In the genomic region with DNA sequence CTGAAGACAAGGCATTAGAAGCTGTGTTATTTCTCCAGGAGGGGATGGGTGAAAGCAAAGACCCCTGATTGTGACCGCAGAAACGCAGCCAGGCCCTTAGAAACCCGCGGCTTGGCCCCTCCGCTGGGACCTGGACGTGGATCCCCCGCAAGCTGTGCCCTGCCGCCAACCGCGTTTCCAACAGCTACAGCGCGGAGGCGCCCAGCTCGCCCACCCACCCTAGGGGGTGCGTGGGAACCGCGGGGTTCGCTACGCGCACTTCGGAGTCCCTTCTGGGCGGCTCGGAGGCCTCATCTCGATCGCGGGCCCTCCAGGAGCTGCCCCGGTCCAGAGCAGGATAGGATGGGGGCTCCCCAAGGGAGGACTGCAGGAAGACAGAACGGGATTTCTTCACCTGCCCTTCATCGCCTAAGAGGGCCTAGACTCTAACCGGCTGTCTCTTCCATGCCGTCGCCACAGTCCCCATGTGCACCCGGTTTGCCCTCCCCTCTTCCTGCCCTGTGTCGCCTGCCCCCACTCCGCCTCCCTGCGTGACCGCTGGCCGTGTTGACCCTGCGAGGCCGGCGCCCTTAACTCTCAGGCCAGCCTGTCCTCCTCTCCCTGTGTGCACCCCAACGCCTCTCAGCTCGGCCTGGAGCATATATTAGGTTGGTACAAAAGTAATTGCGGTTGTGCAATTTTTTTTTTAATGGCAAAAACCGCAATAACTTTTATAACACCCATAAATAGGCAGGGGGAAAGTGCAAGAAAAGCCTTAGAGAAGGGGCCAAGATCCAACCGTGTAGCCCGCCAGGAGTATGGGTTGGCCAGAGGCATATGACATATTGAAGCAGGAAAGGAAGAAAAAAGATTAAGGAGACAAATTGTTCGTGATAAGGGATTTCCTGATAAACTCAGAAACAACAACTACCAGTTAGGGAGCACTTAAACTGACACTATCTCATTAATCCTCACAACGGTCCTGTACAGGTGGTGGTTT, we compare ENCODE assay signal across 22 cellular contexts.
DNase-seq lines count a peak whose midpoint lies in the region; ATAC-seq and TF ChIP-seq lines count a peak whose summit lies in the region.
"Had no signal": no experiment of that assay in that cellular context is flagged by ENCODE, and none has a peak within 500 bp of the region (broad histone marks: within the 10 kb centered on the region; RNA-seq: fewer than 3 reads in every experiment).

No MANE protein-coding gene starts in this region.

- H3K27ac ChIP-seq in Peyer's patch, result peak overlapping the region in 1 of 4 donors; percentile 65
- H3K27ac ChIP-seq in mesenchymal stem cell (ENCODE audit: low read length, poor library complexity, severe bottlenecking), result no peak overlapping the region
- H3K27ac ChIP-seq in spleen, result no peak overlapping the region
- no peak overlapping the region for H3K27ac ChIP-seq in sigmoid colon
- H3K27ac ChIP-seq: GM23248, RWPE1, SJCRH30 had no signal

- no peak overlapping the region for H3K4me3 ChIP-seq in Peyer's patch
- no peak overlapping the region for H3K4me3 ChIP-seq in mesenchymal stem cell (ENCODE audit: insufficient read depth in 1 of 2, low read depth in 1 of 2, low read length in 2 of 2)
- no peak overlapping the region for H3K4me3 ChIP-seq in spleen
- no peak overlapping the region for H3K4me3 ChIP-seq in sigmoid colon
- H3K4me3 ChIP-seq: GM23248, SJCRH30 had no signal

- H2AFZ ChIP-seq in mesenchymal stem cell (ENCODE audit: low read depth, low read length), result no peak overlapping the region
- H2AFZ ChIP-seq: GM23248 had no signal

- H2BK120ac ChIP-seq in mesenchymal stem cell (ENCODE audit: low read depth, low read length), result no peak overlapping the region

- DNase-seq in D341Med (ENCODE audit: low spot score) (peak; percentile 28), Peyer's patch (peak in 2 of 3 donors; percentile 65 to 68), mesenchymal stem cell (no peak), spleen (peak; percentile 70), RPMI8226 (no peak), sigmoid colon (no peak)
- DNase-seq in activated CD4-positive, CD25-positive, alpha-beta regulatory T cell treated with anti-CD3 and anti-CD28 coated beads, Interleukin-2, amount 50 U/mL, for 72 hours, result no peak
- DNase-seq: C1 segment of cervical spinal cord, DMS 273 treated with DMSO at 0.1 percent for 48 hours, DND-41, GM23248, KG1, NCI-H1105 treated with DMSO at 0.1 percent for 48 hours, NCI-H1694, NCI-H2081 treated with DMSO at 0.1 percent for 48 hours, NCI-H748 treated with DMSO at 0.1 percent for 48 hours, OCI-M1, SJCRH30 had no signal

- H2BK5ac ChIP-seq in mesenchymal stem cell (ENCODE audit: low read depth, low read length, poor library complexity, severe bottlenecking), result no peak overlapping the region

- ATAC-seq in GM21360 (IDR thresholded peaks at IDR 0.05; ENCODE audit: unreplicated experiment), result no peak
- ATAC-seq: HCT116, HepG2 had no signal

- TF ChIP-seq CTCF in Peyer's patch (IDR thresholded peaks at IDR 0.05) (no peak), spleen (IDR thresholded peaks at IDR 0.05 in 8 of 11, conservative IDR thresholded peaks at IDR 0.05 in 3 of 11) (no peak), sigmoid colon (IDR thresholded peaks at IDR 0.05) (no peak)

- no peaks in the 10 kb centered on the region for H3K79me1 ChIP-seq in mesenchymal stem cell (replicated peaks; ENCODE audit: low read length, poor library complexity, severe bottlenecking)

- H3K4me1 ChIP-seq in Peyer's patch (peaks cover 0 to 14% (median 0%) of the 10 kb centered on the region in 4 donors), mesenchymal stem cell (ENCODE audit: control insufficient read depth, insufficient read depth, low read depth, low read length) (no peaks in the 10 kb centered on the region), spleen (no peaks in the 10 kb centered on the region), sigmoid colon (no peaks in the 10 kb centered on the region)
- H3K4me1 ChIP-seq: SJCRH30 had no signal

- peak overlapping the region; percentile 25 for H4K91ac ChIP-seq in mesenchymal stem cell (ENCODE audit: low read length)

- no peak overlapping the region for H3K18ac ChIP-seq in mesenchymal stem cell (ENCODE audit: low read depth in 1 of 2, low read length in 2 of 2)

- H3K9ac ChIP-seq in mesenchymal stem cell (ENCODE audit: low read length), result no peak overlapping the region
- H3K9ac ChIP-seq: GM23248 had no signal

- H2BK12ac ChIP-seq in mesenchymal stem cell (ENCODE audit: low read length in 2 of 2), result no peak overlapping the region

- no peak overlapping the region for H3K4ac ChIP-seq in mesenchymal stem cell (ENCODE audit: low read depth in 1 of 2, low read length in 2 of 2)

- no peak for TF ChIP-seq EP300 in sigmoid colon (IDR thresholded peaks at IDR 0.05)

- H2BK15ac ChIP-seq in mesenchymal stem cell (ENCODE audit: low read depth, poor library complexity, severe bottlenecking), result no peak overlapping the region

- H4K8ac ChIP-seq in mesenchymal stem cell (ENCODE audit: low read length), result no peak overlapping the region

- WGBS in mesenchymal stem cell, result 93% methylated on average over 38 of the region's 49 CpGs
- WGBS in spleen, 5 donors, result 66 to 90% (median 88%) methylated on average over 28 to 49 of the region's 49 CpGs
- 89 to 91% methylated on average over 49 of the region's 49 CpGs for WGBS in sigmoid colon, 2 donors

- H2AK5ac ChIP-seq in mesenchymal stem cell (ENCODE audit: low read length, severe bottlenecking), result no peak overlapping the region

- no peak overlapping the region for H3K14ac ChIP-seq in mesenchymal stem cell (ENCODE audit: low read length in 2 of 2)

- no peaks in the 10 kb centered on the region for H3K9me3 ChIP-seq in Peyer's patch
- no peaks in the 10 kb centered on the region for H3K9me3 ChIP-seq in mesenchymal stem cell (ENCODE audit: control insufficient read depth, low read length)
- peaks cover 0 to 13% (median 6%) of the 10 kb centered on the region in 8 donors for H3K9me3 ChIP-seq in spleen
- peaks cover 0 to 3% (median 0%) of the 10 kb centered on the region in 4 donors for H3K9me3 ChIP-seq in sigmoid colon
- H3K9me3 ChIP-seq: SJCRH30 had no signal

- no peak overlapping the region for H3K23ac ChIP-seq in mesenchymal stem cell (ENCODE audit: low read length in 2 of 2)

- no peak overlapping the region for H3K4me2 ChIP-seq in mesenchymal stem cell (ENCODE audit: low read length, poor library complexity, severe bottlenecking)

- intact Hi-C loops in spleen (cut with DNase I; ENCODE audit: low total_unique reads), result no loop called here
- intact Hi-C loops in sigmoid colon (cut with DNase I), result no loop called here

- H3K27me3 ChIP-seq in Peyer's patch (no peaks in the 10 kb centered on the region), mesenchymal stem cell (ENCODE audit: control insufficient read depth in 1 of 2, insufficient read depth in 1 of 2, low read length in 2 of 2) (no peaks in the 10 kb centered on the region), spleen (replicated peaks in 1 of 7) (no peaks in the 10 kb centered on the region), sigmoid colon (no peaks in the 10 kb centered on the region)
- H3K27me3 ChIP-seq: SJCRH30 had no signal

- no peak for TF ChIP-seq POLR2A in Peyer's patch (IDR thresholded peaks at IDR 0.05)
- TF ChIP-seq POLR2A in spleen (IDR thresholded peaks at IDR 0.05), result no peak
- no peak for TF ChIP-seq POLR2A in sigmoid colon (IDR thresholded peaks at IDR 0.05)

- H3K36me3 ChIP-seq in Peyer's patch, result no peaks in the 10 kb centered on the region
- H3K36me3 ChIP-seq in mesenchymal stem cell (ENCODE audit: control insufficient read depth in 1 of 2, insufficient read depth in 2 of 2, low read depth in 1 of 2, low read length in 2 of 2), result no peaks in the 10 kb centered on the region
- no peaks in the 10 kb centered on the region for H3K36me3 ChIP-seq in spleen
- H3K36me3 ChIP-seq in sigmoid colon, result no peaks in the 10 kb centered on the region
- H3K36me3 ChIP-seq: SJCRH30 had no signal

Comparison
In these comparisons a context has a peak if more than half of its experiments do, and no peak if none do; other contexts are left out.
1. DNase-seq: peak in D341Med (single experiment), Peyer's patch (2 of 3) and spleen (single experiment); none in mesenchymal stem cell (single experiment), activated CD4-positive, CD25-positive, alpha-beta regulatory T cell treated with anti-CD3 and anti-CD28 coated beads, Interleukin-2, amount 50 U/mL, for 72 hours (single experiment), RPMI8226 (single experiment) and sigmoid colon (single experiment).